7 cellular contexts compared by ENCODE assay signal in the genomic region with DNA sequence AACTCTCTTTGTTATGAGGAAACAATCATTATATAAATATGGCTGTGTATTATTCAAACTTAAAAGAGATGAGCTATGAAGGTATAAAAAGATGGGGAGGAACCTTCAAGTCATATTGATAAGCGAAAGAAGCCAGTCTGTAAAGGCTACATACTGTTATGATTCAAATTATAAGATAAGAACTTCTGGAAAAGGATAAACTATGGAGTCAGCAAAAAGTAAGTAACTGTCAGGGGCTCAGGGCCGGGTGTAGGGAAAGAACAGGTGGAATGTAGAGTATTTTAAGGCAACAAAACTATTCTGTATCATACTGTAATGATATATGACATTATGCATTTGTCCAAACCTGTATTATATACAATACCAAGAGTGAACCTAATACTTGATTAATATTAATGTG.
"Had no signal": no experiment of that assay in that cellular context is flagged by ENCODE, and none has a peak within 500 bp of the region (broad histone marks: within the 10 kb centered on the region; RNA-seq: fewer than 3 reads in every experiment).

No MANE protein-coding gene starts in this region.

- H3K4me2 ChIP-seq: KMS-11 had no signal

- FAIRE-seq: HTR-8/SVneo had no signal

- H3K27ac ChIP-seq: HL-60, KMS-11 had no signal

- DNase-seq: Karpas-422, Kasumi-1, KBM-7, KG1 had no signal

- H3K9ac ChIP-seq: KMS-11 had no signal
